In the genomic region with DNA sequence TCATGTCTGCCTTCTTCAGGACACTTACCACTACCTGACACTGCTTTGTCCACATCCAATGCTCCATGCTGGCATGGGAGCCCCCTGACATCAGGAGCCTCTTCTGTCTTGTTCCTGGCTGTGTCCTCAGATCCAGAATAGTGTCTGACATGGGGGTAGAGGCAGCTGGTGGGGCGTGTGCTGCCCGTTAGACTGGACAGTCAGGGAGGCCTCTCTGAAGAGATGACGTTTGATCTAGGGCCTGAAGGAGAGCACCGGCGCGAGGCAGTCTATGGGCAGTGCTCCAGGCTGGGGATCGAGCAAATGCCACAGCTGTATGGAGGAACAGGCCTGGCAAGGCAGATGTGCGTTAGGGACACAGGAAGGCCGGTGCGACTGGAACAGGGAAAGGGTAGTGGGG, we compare ENCODE assay signal across 11 cellular contexts. TPM values are rescaled to one million over a fixed set of nuclear protein-coding genes. Genes with fewer than 3 reads are reported as not detected.
A peak's percentile ranks its signal among the peaks of the same experiment; 100 is the strongest.
DNase-seq lines count a peak whose midpoint lies in the region; ATAC-seq lines count a peak whose summit lies in the region.
"Had no signal": no experiment of that assay in that cellular context is flagged by ENCODE, and none has a peak within 500 bp of the region (broad histone marks: within the 10 kb centered on the region; RNA-seq: fewer than 3 reads in every experiment).

No MANE protein-coding gene starts in this region.

- DNase-seq in T-helper 1 cell (no peak), memory B cell (ENCODE audit: low spot score in 2 of 2) (no peak), SIG-M5 treated with dmso at 0.1 percent for 504 hours (lab: John Stamatoyannopoulos, UW; ENCODE audit: unreplicated experiment) (no peak), H4 (ENCODE audit: low spot score) (no peak)
- no peak for DNase-seq in stimulated activated effector memory CD8-positive, alpha-beta T cell treated with anti-CD3 and anti-CD28 coated beads, Interleukin-12 subunit alpha, Interleukin-12 subunit beta, amount 100 ng/mL, for 72 hours (ENCODE audit: low spot score in 2 of 2)
- DNase-seq: effector memory CD4-positive, alpha-beta T cell; NCI-H446 treated with DMSO at 0.1 percent for 48 hours; sigmoid colon had no signal

- peak overlapping the region; percentile 99 for H3K27ac Mint-ChIP-seq in T-helper 1 cell treated with Interleukin-12 subunit alpha and Interleukin-12 subunit beta and Interleukin-4 antibody, amounts not matched to agents 30 μg/mL and 1 μg/mL, for 36 hours
- H3K27ac Mint-ChIP-seq in activated naive CD8-positive, alpha-beta T cell = peak overlapping the region; percentile 100
- peak overlapping the region; percentile 96 for H3K27ac Mint-ChIP-seq in memory B cell
- H3K27ac Mint-ChIP-seq in stimulated activated effector memory CD8-positive, alpha-beta T cell treated with anti-CD3 and anti-CD28 coated beads, Interleukin-12 subunit alpha, Interleukin-12 subunit beta, amount 100 ng/mL, for 72 hours = peak overlapping the region; percentile 99

- H3K27me3 Mint-ChIP-seq in T-helper 1 cell treated with Interleukin-12 subunit alpha and Interleukin-12 subunit beta and Interleukin-4 antibody, amounts not matched to agents 30 μg/mL and 1 μg/mL, for 36 hours (ENCODE audit: low read depth) = no peaks in the 10 kb centered on the region
- no peaks in the 10 kb centered on the region for H3K27me3 Mint-ChIP-seq in activated naive CD8-positive, alpha-beta T cell
- no peaks in the 10 kb centered on the region for H3K27me3 Mint-ChIP-seq in memory B cell

- H3K4me3 Mint-ChIP-seq in T-helper 1 cell treated with Interleukin-12 subunit alpha and Interleukin-12 subunit beta and Interleukin-4 antibody, amounts not matched to agents 30 μg/mL and 1 μg/mL, for 36 hours = peak overlapping the region; percentile 23
- no peak overlapping the region for H3K4me3 Mint-ChIP-seq in activated naive CD8-positive, alpha-beta T cell
- H3K4me3 Mint-ChIP-seq in memory B cell = peak overlapping the region; percentile 35
- peak overlapping the region; percentile 84 for H3K4me3 Mint-ChIP-seq in stimulated activated effector memory CD8-positive, alpha-beta T cell treated with anti-CD3 and anti-CD28 coated beads, Interleukin-12 subunit alpha, Interleukin-12 subunit beta, amount 100 ng/mL, for 72 hours

- no peaks in the 10 kb centered on the region for H3K9me3 Mint-ChIP-seq in T-helper 1 cell treated with Interleukin-12 subunit alpha and Interleukin-12 subunit beta and Interleukin-4 antibody, amounts not matched to agents 30 μg/mL and 1 μg/mL, for 36 hours
- no peaks in the 10 kb centered on the region for H3K9me3 Mint-ChIP-seq in activated naive CD8-positive, alpha-beta T cell (ENCODE audit: low read depth)
- no peaks in the 10 kb centered on the region for H3K9me3 Mint-ChIP-seq in memory B cell
- H3K9me3 Mint-ChIP-seq in stimulated activated effector memory CD8-positive, alpha-beta T cell treated with anti-CD3 and anti-CD28 coated beads, Interleukin-12 subunit alpha, Interleukin-12 subunit beta, amount 100 ng/mL, for 72 hours = no peaks in the 10 kb centered on the region

- peaks cover 47% of the 10 kb centered on the region for H3K4me1 Mint-ChIP-seq in T-helper 1 cell treated with Interleukin-12 subunit alpha and Interleukin-12 subunit beta and Interleukin-4 antibody, amounts not matched to agents 30 μg/mL and 1 μg/mL, for 36 hours (ENCODE audit: low read depth)
- H3K4me1 Mint-ChIP-seq in activated naive CD8-positive, alpha-beta T cell (ENCODE audit: low read depth) = peaks cover 69% of the 10 kb centered on the region
- peaks cover 40% of the 10 kb centered on the region for H3K4me1 Mint-ChIP-seq in memory B cell
- peaks cover 58% of the 10 kb centered on the region for H3K4me1 Mint-ChIP-seq in stimulated activated effector memory CD8-positive, alpha-beta T cell treated with anti-CD3 and anti-CD28 coated beads, Interleukin-12 subunit alpha, Interleukin-12 subunit beta, amount 100 ng/mL, for 72 hours

- H3K36me3 Mint-ChIP-seq in T-helper 1 cell treated with Interleukin-12 subunit alpha and Interleukin-12 subunit beta and Interleukin-4 antibody, amounts not matched to agents 30 μg/mL and 1 μg/mL, for 36 hours (ENCODE audit: low read depth) = peaks cover 11% of the 10 kb centered on the region
- peaks cover 3% of the 10 kb centered on the region for H3K36me3 Mint-ChIP-seq in activated naive CD8-positive, alpha-beta T cell
- peaks cover 6% of the 10 kb centered on the region for H3K36me3 Mint-ChIP-seq in memory B cell
- peaks cover 10% of the 10 kb centered on the region for H3K36me3 Mint-ChIP-seq in stimulated activated effector memory CD8-positive, alpha-beta T cell treated with anti-CD3 and anti-CD28 coated beads, Interleukin-12 subunit alpha, Interleukin-12 subunit beta, amount 100 ng/mL, for 72 hours

- ATAC-seq in memory B cell (ENCODE audit: low read depth) = no peak
- ATAC-seq in stimulated activated effector memory CD8-positive, alpha-beta T cell treated with anti-CD3 and anti-CD28 coated beads, Interleukin-12 subunit alpha, Interleukin-12 subunit beta, amount 100 ng/mL, for 72 hours = no peak
- no peak for ATAC-seq in GM18517 (IDR thresholded peaks at IDR 0.05; ENCODE audit: unreplicated experiment)

RNA-seq across cellular contexts. Expression of a gene that starts 16.6 kb away (rescaled TPM):
- total RNA-seq in H4 (2014; rRNA removed; shearing (Covaris generic)) = 1.6 and 5.2 TPM in 2 replicates
